8 cellular contexts compared by ENCODE assay signal in the genomic region with DNA sequence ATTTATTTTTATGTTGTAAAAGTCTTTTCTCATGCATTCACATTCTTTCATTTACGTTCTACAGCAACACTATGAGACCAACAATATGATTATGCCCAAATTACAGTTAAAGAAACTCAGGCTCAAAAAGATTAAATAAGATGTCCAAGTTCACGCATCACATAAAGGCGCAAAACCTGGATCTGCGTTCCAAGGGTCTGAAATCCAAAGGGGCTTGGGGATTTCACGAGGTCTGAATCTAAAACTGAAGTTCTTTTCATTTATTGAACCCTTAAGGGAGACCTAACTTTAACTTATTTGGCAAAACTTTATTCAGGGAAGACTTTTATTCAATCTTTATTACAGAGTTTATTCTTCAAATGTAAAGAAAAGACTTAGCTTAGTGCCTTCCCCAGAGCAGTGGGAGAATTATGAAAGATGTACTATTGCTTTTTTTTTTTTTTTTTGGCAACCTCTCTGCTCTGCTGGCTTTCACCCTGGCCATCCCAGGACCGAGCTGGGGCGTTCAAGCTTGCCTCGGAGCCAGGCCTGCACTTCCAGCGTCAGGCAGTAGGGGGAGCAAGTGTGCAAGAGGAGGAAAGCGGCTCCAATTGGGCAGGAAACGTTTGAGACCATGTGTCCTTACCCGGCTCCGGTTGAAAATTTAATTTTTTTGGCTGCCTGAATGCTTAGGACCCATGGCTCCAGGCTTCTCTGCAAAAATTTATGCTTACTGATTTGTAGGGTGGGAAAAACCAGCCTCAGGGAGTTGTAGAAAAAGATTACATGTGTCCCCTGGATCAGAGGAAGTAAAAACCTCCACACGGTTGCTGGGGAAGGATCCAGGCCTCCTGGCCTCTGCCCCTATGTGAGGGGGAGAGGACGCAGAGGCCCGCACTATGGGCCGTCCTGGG.
A peak's percentile ranks its signal among the peaks of the same experiment; 100 is the strongest.
DNase-seq lines count a peak whose midpoint lies in the region; ATAC-seq and TF ChIP-seq lines count a peak whose summit lies in the region.

No MANE protein-coding gene starts in this region.

- peaks cover 20% of the 10 kb centered on the region for H3K27me3 Mint-ChIP-seq in activated CD4-positive, alpha-beta T cell treated with anti-CD3 and anti-CD28 coated beads, Interleukin-2, amount 10 ng/mL, durations not matched to agents 24 days and 14 days

- H3K9me3 Mint-ChIP-seq in activated CD4-positive, alpha-beta T cell treated with anti-CD3 and anti-CD28 coated beads, Interleukin-2, amount 10 ng/mL, durations not matched to agents 24 days and 14 days, result no peaks in the 10 kb centered on the region

- peak overlapping the region; percentile 81 for H3K27ac Mint-ChIP-seq in activated CD4-positive, alpha-beta T cell treated with anti-CD3 and anti-CD28 coated beads, Interleukin-2, amount 10 ng/mL, durations not matched to agents 24 days and 14 days

- H3K27me3 ChIP-seq in colonic mucosa (no peaks in the 10 kb centered on the region), liver (ENCODE audit: control insufficient read depth in 4 of 4, insufficient read depth in 4 of 4, low read length in 3 of 4) (no peaks in the 10 kb centered on the region)

- peaks cover 29% of the 10 kb centered on the region for H3K4me1 Mint-ChIP-seq in activated CD4-positive, alpha-beta T cell treated with anti-CD3 and anti-CD28 coated beads, Interleukin-2, amount 10 ng/mL, durations not matched to agents 24 days and 14 days

- peaks cover 5% of the 10 kb centered on the region for H3K36me3 Mint-ChIP-seq in activated CD4-positive, alpha-beta T cell treated with anti-CD3 and anti-CD28 coated beads, Interleukin-2, amount 10 ng/mL, durations not matched to agents 24 days and 14 days (ENCODE audit: low read depth)

- TF ChIP-seq CTCF in colonic mucosa (IDR thresholded peaks at IDR 0.05) (peak; percentile 99), liver (IDR thresholded peaks at IDR 0.05; ENCODE audit: low read depth, low read length, missing input control) (peak; percentile 99)

- H3K4me1 ChIP-seq in colonic mucosa, result peaks cover 7% of the 10 kb centered on the region
- H3K4me1 ChIP-seq in liver (ENCODE audit: control insufficient read depth in 4 of 4, insufficient read depth in 4 of 4, low read length in 3 of 4), result peaks cover 2 to 24% (median 17%) of the 10 kb centered on the region in 4 donors

- intact Hi-C loops in activated CD4-positive, alpha-beta T cell treated with anti-CD3 and anti-CD28 coated beads, Interleukin-2, amount 10 ng/mL, durations not matched to agents 24 days and 14 days (cut with micrococcal nuclease), result loop anchor here (1.0 to 10.0 kb wide), 8 partner anchors 9 to 1205 kb away; a partner anchor contains a TSS
- intact Hi-C loops in colonic mucosa (cut with DNase I), result loop anchor here (2.0 to 5.0 kb wide), 4 partner anchors 257 to 411 kb away; no protein-coding TSS in a partner anchor

- H3K4me3 ChIP-seq in colonic mucosa, result peak overlapping the region; percentile 26
- H3K4me3 ChIP-seq in liver (ENCODE audit: low read depth in 1 of 3, low read length in 3 of 3), result peak overlapping the region; percentile 14 to 60 (median 38)

- TF ChIP-seq RAD21 in liver (IDR thresholded peaks at IDR 0.05), result peak; percentile 97 to 98

- WGBS in liver, result 20% methylated on average over 17 of the region's 17 CpGs

- H3K4me3 Mint-ChIP-seq in activated CD4-positive, alpha-beta T cell treated with anti-CD3 and anti-CD28 coated beads, Interleukin-2, amount 10 ng/mL, durations not matched to agents 24 days and 14 days, result peak overlapping the region; percentile 77

- H3K36me3 ChIP-seq in colonic mucosa (no peaks in the 10 kb centered on the region), liver (ENCODE audit: control insufficient read depth in 4 of 4, insufficient read depth in 3 of 4, low read depth in 1 of 4, low read length in 3 of 4) (no peaks in the 10 kb centered on the region)

- H3K9me3 ChIP-seq in colonic mucosa, result no peaks in the 10 kb centered on the region
- H3K9me3 ChIP-seq in liver (ENCODE audit: control insufficient read depth in 4 of 4, low read length in 3 of 4), result no peaks in the 10 kb centered on the region

- in situ Hi-C loops in ACHN (cut with HindIII; ENCODE audit: low pct_ligation_motif_present, low pct_unique_long_range_greater_than_20kb, low sequenced_read_pairs), result no loop called here

- peak; percentile 87 for DNase-seq in ACHN
- DNase-seq in NCI-H526 (lab: John Stamatoyannopoulos, UW), result peak; percentile 75 to 90
- peak; percentile 97 for DNase-seq in activated CD4-positive, alpha-beta T cell treated with anti-CD3 and anti-CD28 coated beads, Interleukin-2, amount 10 ng/mL, durations not matched to agents 24 days and 14 days
- peak; percentile 99 for DNase-seq in colonic mucosa
- DNase-seq in stimulated activated CD4-positive, alpha-beta T cell treated with anti-CD3 and anti-CD28 coated beads, Interleukin-2, amount 100 ng/mL, for 4 hours (ENCODE audit: low read depth), result peak; percentile 83

- H3K9ac ChIP-seq in colonic mucosa (ENCODE audit: low read depth in 2 of 2, low read length in 2 of 2), result peak overlapping the region; percentile 40 to 73
- peak overlapping the region in 1 of 2 donors; percentile 26 for H3K9ac ChIP-seq in liver (ENCODE audit: low read depth in 1 of 2, low read length in 2 of 2)

- ATAC-seq in GM19025 (IDR thresholded peaks at IDR 0.05; ENCODE audit: low read depth, unreplicated experiment) (peak; percentile 29), HG03432 (IDR thresholded peaks at IDR 0.05; ENCODE audit: unreplicated experiment) (peak; percentile 50)

- H3K27ac ChIP-seq in colonic mucosa (peak overlapping the region; percentile 92), liver (ENCODE audit: low read depth in 1 of 2, low read length in 2 of 2) (peak overlapping the region; percentile 58 to 82)

TF ChIP-seq in liver, 16 proteins besides CTCF, POLR2A, EP300 and RAD21:
- TF ChIP-seq RXRA (IDR thresholded peaks at IDR 0.05), result peak; percentile 52 to 64
- TF ChIP-seq HNF4A (conservative IDR thresholded peaks at IDR 0.05), result peak; percentile 13 to 29
- TF ChIP-seq, protein P1, sequence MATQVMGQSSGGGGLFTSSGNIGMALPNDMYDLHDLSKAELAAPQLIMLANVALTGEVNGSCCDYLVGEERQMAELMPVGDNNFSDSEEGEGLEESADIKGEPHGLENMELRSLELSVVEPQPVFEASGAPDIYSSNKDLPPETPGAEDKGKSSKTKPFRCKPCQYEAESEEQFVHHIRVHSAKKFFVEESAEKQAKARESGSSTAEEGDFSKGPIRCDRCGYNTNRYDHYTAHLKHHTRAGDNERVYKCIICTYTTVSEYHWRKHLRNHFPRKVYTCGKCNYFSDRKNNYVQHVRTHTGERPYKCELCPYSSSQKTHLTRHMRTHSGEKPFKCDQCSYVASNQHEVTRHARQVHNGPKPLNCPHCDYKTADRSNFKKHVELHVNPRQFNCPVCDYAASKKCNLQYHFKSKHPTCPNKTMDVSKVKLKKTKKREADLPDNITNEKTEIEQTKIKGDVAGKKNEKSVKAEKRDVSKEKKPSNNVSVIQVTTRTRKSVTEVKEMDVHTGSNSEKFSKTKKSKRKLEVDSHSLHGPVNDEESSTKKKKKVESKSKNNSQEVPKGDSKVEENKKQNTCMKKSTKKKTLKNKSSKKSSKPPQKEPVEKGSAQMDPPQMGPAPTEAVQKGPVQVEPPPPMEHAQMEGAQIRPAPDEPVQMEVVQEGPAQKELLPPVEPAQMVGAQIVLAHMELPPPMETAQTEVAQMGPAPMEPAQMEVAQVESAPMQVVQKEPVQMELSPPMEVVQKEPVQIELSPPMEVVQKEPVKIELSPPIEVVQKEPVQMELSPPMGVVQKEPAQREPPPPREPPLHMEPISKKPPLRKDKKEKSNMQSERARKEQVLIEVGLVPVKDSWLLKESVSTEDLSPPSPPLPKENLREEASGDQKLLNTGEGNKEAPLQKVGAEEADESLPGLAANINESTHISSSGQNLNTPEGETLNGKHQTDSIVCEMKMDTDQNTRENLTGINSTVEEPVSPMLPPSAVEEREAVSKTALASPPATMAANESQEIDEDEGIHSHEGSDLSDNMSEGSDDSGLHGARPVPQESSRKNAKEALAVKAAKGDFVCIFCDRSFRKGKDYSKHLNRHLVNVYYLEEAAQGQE (IDR thresholded peaks at IDR 0.05), result no peak
- TF ChIP-seq NR2F2 (IDR thresholded peaks at IDR 0.05), result no peak
- peak; percentile 37 for TF ChIP-seq SP1 (IDR thresholded peaks at IDR 0.05)
- TF ChIP-seq, protein P2, sequence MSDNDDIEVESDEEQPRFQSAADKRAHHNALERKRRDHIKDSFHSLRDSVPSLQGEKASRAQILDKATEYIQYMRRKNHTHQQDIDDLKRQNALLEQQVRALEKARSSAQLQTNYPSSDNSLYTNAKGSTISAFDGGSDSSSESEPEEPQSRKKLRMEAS (IDR thresholded peaks at IDR 0.05), result peak; percentile 59

Comparison
In these comparisons a context has a peak if more than half of its experiments do, and no peak if none do; other contexts are left out.
1. Peak in every context shown above with its lines: DNase-seq, ATAC-seq, H3K4me3 ChIP-seq and H3K27ac ChIP-seq.